Comparison of ENCODE assay signal across 9 cellular contexts in the genomic region with DNA sequence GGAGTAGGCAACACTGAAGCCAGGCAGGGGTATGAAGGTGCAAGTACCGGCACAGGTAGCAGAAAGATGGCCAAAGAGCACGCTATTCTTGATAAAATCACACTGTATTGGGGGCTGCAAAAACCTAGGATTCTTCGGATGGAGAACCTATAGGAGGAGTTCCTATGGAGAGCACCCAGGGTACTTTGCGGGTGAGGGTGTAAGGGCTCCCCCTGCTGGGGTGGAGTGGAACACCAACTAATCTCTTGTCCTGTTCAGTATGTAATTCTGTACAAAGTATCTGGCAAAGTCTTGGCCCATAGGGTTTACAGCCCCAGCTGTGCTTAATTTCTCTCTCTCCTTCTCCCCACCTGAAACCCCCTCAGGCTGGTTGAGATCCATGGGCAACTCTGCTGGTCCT.
DNase-seq lines count a peak whose midpoint lies in the region; ATAC-seq, FAIRE-seq and TF ChIP-seq lines count a peak whose summit lies in the region.
"Had no signal": no experiment of that assay in that cellular context is flagged by ENCODE, and none has a peak within 500 bp of the region (broad histone marks: within the 10 kb centered on the region; RNA-seq: fewer than 3 reads in every experiment).

No MANE protein-coding gene starts in this region.

- no peak overlapping the region for H3K4me3 ChIP-seq in GM12865 (ENCODE audit: low read depth, low read length)
- no peak overlapping the region for H3K4me3 ChIP-seq in iPS DF 6.9 (ENCODE audit: low read length)
- H3K4me3 ChIP-seq in vagina, result no peak overlapping the region
- no peak overlapping the region for H3K4me3 ChIP-seq in prostate gland

- FAIRE-seq in urothelium cell line (lab: Jason Lieb, UNC), result no peak

- in situ Hi-C loops in SK-MEL-5 (cut with HindIII; ENCODE audit: low pct_unique_long_range_greater_than_20kb, low sequenced_read_pairs), result no loop called here

- no CpG with 5 or more reads among the region's 4 CpGs for WGBS in iPS DF 6.9 (ENCODE audit: insufficient coverage, insufficient read length)
- WGBS in prostate gland, result 88% methylated on average over 4 of the region's 4 CpGs

- H3K27me3 ChIP-seq in iPS DF 6.9 (ENCODE audit: control insufficient read depth, insufficient read depth, low read length) (no peaks in the 10 kb centered on the region), vagina (no peaks in the 10 kb centered on the region), prostate gland (replicated peaks; ENCODE audit: insufficient read depth) (no peaks in the 10 kb centered on the region)

- DNase-seq in AG09319 (ENCODE audit: extremely low read depth, low read depth) (no peak), GM12865 (ENCODE audit: low read depth) (peak; percentile 41), SK-MEL-5 (ENCODE audit: low read depth, low spot score) (peak; percentile 46), iPS DF 6.9 (ENCODE audit: low read depth, low spot score) (peak; percentile 18), vagina (ENCODE audit: extremely low spot score in 2 of 2) (no peak), prostate gland (ENCODE audit: low spot score) (no peak), urothelium cell line (ENCODE audit: low spot score) (no peak), omental fat pad (ENCODE audit: low spot score) (no peak)
- DNase-seq: Right ventricle myocardium superior had no signal

- TF ChIP-seq CTCF in AG09319 (IDR thresholded peaks at IDR 0.05; ENCODE audit: low read depth, low read length) (peak; percentile 11), GM12865 (IDR thresholded peaks at IDR 0.05; ENCODE audit: insufficient read depth, low read depth, low read length, missing control alignments) (peak; percentile 59), vagina (IDR thresholded peaks at IDR 0.05) (no peak), prostate gland (IDR thresholded peaks at IDR 0.05) (no peak), omental fat pad (IDR thresholded peaks at IDR 0.05) (no peak)

- H3K9me3 ChIP-seq in iPS DF 6.9 (ENCODE audit: control insufficient read depth, insufficient read depth, low read length) (no peaks in the 10 kb centered on the region), vagina (no peaks in the 10 kb centered on the region), prostate gland (no peaks in the 10 kb centered on the region)

- H3K4me1 ChIP-seq in iPS DF 6.9 (ENCODE audit: control insufficient read depth, insufficient read depth, low read length) (no peaks in the 10 kb centered on the region), vagina (no peaks in the 10 kb centered on the region), prostate gland (replicated peaks) (no peaks in the 10 kb centered on the region)

- no peak overlapping the region for H3K27ac ChIP-seq in iPS DF 6.9 (ENCODE audit: low read length)
- no peak overlapping the region for H3K27ac ChIP-seq in vagina
- H3K27ac ChIP-seq in prostate gland, result no peak overlapping the region

- no peak for ATAC-seq in omental fat pad (ENCODE audit: low FRiP score)

- TF ChIP-seq POLR2A in vagina (IDR thresholded peaks at IDR 0.05), result no peak
- TF ChIP-seq POLR2A in prostate gland (IDR thresholded peaks at IDR 0.05), result no peak

- H3K36me3 ChIP-seq in iPS DF 6.9 (ENCODE audit: control insufficient read depth, insufficient read depth, low read length) (no peaks in the 10 kb centered on the region), vagina (no peaks in the 10 kb centered on the region), prostate gland (no peaks in the 10 kb centered on the region)

- intact Hi-C loops in vagina (cut with DNase I), result no loop called here
- intact Hi-C loops in prostate gland (cut with DNase I), result no loop called here

Comparison
In these comparisons a context has a peak if more than half of its experiments do, and no peak if none do; other contexts are left out.
1. DNase-seq: peak in GM12865 (single experiment), SK-MEL-5 (single experiment) and iPS DF 6.9 (single experiment); none in AG09319 (single experiment), vagina (0 of 2), prostate gland (single experiment), urothelium cell line (single experiment) and omental fat pad (single experiment).
2. CTCF ChIP-seq: peak in AG09319 (single experiment) and GM12865 (single experiment); none in vagina (0 of 3), prostate gland (0 of 4) and omental fat pad (0 of 3).